26 cellular contexts compared by ENCODE assay signal in genomic region chr16:78048319-78048718, GRCh38. TPM values are rescaled to one million over a fixed set of nuclear protein-coding genes. Genes with fewer than 3 reads are reported as not detected.
"Had no signal": no experiment of that assay in that cellular context is flagged by ENCODE, and none has a peak within 500 bp of the region (broad histone marks: within the 10 kb centered on the region; RNA-seq: fewer than 3 reads in every experiment).

No MANE protein-coding gene starts in this region.

- H3K27ac ChIP-seq: colonic mucosa, coronary artery, dorsolateral prefrontal cortex, epithelial cell of prostate, esophagus muscularis mucosa, esophagus squamous epithelium, foreskin keratinocyte, gastrocnemius medialis, gastroesophageal sphincter, heart left ventricle, heart right ventricle had no signal

- DNase-seq: colonic mucosa; cortex of kidney; dermis blood vessel endothelial cell; dorsolateral prefrontal cortex; effector CD4-positive, alpha-beta T cell; effector CD8-positive, alpha-beta T cell; effector memory CD4-positive, alpha-beta T cell; effector memory CD8-positive, alpha-beta T cell; endodermal cell; erythroblast; esophagus squamous epithelium; foreskin fibroblast; foreskin keratinocyte; foreskin melanocyte; gastrocnemius medialis; glutamatergic neuron; head of caudate nucleus; heart left ventricle; heart right ventricle had no signal

- H3K9me3 ChIP-seq: colonic mucosa, esophagus muscularis mucosa, esophagus squamous epithelium, gastrocnemius medialis, gastroesophageal sphincter, heart left ventricle, heart right ventricle had no signal

- H3K4me3 ChIP-seq: colonic mucosa, coronary artery, dorsolateral prefrontal cortex, esophagus muscularis mucosa, esophagus squamous epithelium, gastrocnemius medialis, gastroesophageal sphincter, heart left ventricle, heart right ventricle had no signal

- H3K36me3 ChIP-seq: colonic mucosa, esophagus muscularis mucosa, esophagus squamous epithelium, gastrocnemius medialis, gastroesophageal sphincter, heart left ventricle, heart right ventricle had no signal

- H3K4me1 ChIP-seq: colonic mucosa, foreskin keratinocyte, heart right ventricle had no signal

- H3K27me3 ChIP-seq: colonic mucosa, foreskin keratinocyte, gastrocnemius medialis had no signal

- ATAC-seq: effector memory CD8-positive, alpha-beta T cell; esophagus mucosa; foreskin keratinocyte; gastrocnemius medialis; gastroesophageal sphincter; heart left ventricle; heart right ventricle had no signal

RNA-seq across cellular contexts. Expression of gene CLEC3A, which starts 26.0 kb away (rescaled TPM):
- polyA plus RNA-seq: endothelial cell of umbilical vein, fibroblast of lung, foreskin keratinocyte, heart left ventricle, heart right ventricle had no signal
